ENCODE assay signal across 23 cellular contexts in the genomic region with DNA sequence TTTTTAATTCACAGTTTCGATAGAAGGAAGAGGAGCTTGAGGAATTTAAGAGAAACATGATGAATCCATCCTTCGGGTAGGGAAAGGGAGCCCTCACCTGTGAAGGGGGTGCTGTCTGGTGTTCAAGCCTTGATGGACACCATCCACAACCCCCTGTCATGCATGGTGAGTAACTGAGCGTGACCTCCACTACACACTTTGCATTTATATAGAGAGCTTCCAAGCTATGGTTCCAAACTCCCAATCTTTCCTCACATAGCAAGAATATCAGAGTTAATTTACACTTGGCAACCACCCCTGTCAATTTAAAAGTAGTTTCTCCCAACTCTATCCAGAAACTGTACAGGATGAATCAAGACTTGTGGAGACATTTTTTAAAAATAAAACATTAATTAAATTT. TPM values are rescaled to one million over a fixed set of nuclear protein-coding genes. Genes with fewer than 3 reads are reported as not detected.
DNase-seq lines count a peak whose midpoint lies in the region; ATAC-seq and TF ChIP-seq lines count a peak whose summit lies in the region.
"Had no signal": no experiment of that assay in that cellular context is flagged by ENCODE, and none has a peak within 500 bp of the region (broad histone marks: within the 10 kb centered on the region; RNA-seq: fewer than 3 reads in every experiment).

No MANE protein-coding gene starts in this region.

- H3K9ac ChIP-seq in PC-3 (ENCODE audit: low read length): peak overlapping the region; percentile 80
- peak overlapping the region; percentile 75 for H3K9ac ChIP-seq in skeletal muscle satellite cell (ENCODE audit: low read depth, low read length)

- no peaks in the 10 kb centered on the region for H3K79me2 ChIP-seq in PC-3 (ENCODE audit: low read length)

- H3K36me3 ChIP-seq in PC-3 (ENCODE audit: low read depth, low read length) (no peaks in the 10 kb centered on the region; the same call in 1 of the 2 replicates), skeletal muscle satellite cell (ENCODE audit: insufficient read depth, low read length) (no peaks in the 10 kb centered on the region)
- H3K36me3 ChIP-seq: neutrophil, vagina had no signal

- H3F3A ChIP-seq in PC-3 (ENCODE audit: low read length, unreplicated experiment): peaks cover 22% of the 10 kb centered on the region

- H3K4me1 ChIP-seq in PC-3 (ENCODE audit: insufficient read depth, low read length) (peaks cover 52% of the 10 kb centered on the region), skeletal muscle satellite cell (ENCODE audit: control insufficient read depth, insufficient read depth, low read length) (peaks cover 49% of the 10 kb centered on the region)
- H3K4me1 ChIP-seq: testis, vagina had no signal

- H3K9me2 ChIP-seq in PC-3 (replicated peaks; ENCODE audit: low read length): no peaks in the 10 kb centered on the region

- H3K4me2 ChIP-seq in PC-3 (ENCODE audit: low read length) (peak overlapping the region; percentile 80), skeletal muscle satellite cell (ENCODE audit: low read length) (peak overlapping the region; percentile 45)

- no TSS peak for BruUV-seq in PC-3 (replicated peaks; lab: Mats Ljungman, UMichigan)

- CTCF ChIA-PET in PC-3 (lab: Charles Lee): interaction anchor here (0.8 kb wide), 1 partner anchor 10 kb away, joined by 3 read pairs; no protein-coding TSS in a partner anchor

- peak overlapping the region; percentile 53 for H2AFZ ChIP-seq in PC-3 (ENCODE audit: low read length)

- POLR2A ChIA-PET in PC-3 (lab: Charles Lee; ENCODE audit: unreplicated experiment): interaction anchor here (0.7 to 0.9 kb wide), 2 partner anchors 678 to 1157 kb away, joined by 4 to 6 read pairs; no protein-coding TSS in a partner anchor

- DNase-seq in NCI-H748 (lab: John Stamatoyannopoulos, UW; ENCODE audit: unreplicated experiment) (peak; percentile 30), NCI-H748 treated with DMSO at 0.1 percent for 48 hours (lab: John Stamatoyannopoulos, UW) (no peak), PC-3 (no peak), left kidney (ENCODE audit: low read depth, low spot score) (peak; percentile 21), A172 (ENCODE audit: low spot score) (no peak), HuH-7.5 (ENCODE audit: low spot score) (no peak)
- DNase-seq: activated CD4-positive, alpha-beta memory T cell treated with anti-CD3 and anti-CD28 coated beads for 36 hours; activated CD8-positive, alpha-beta memory T cell treated with anti-CD3 and anti-CD28 coated beads, Interleukin-2, amount 50 U/mL, for 48 hours; CD8-positive, alpha-beta T cell; cortex of kidney; DMS 273 treated with DMSO at 0.1 percent for 48 hours; NCI-H2171 treated with DMSO at 0.1 percent for 48 hours; NCI-H510A treated with DMSO at 0.1 percent for 48 hours; stimulated activated naive CD8-positive, alpha-beta T cell treated with anti-CD3 and anti-CD28 coated beads, Interleukin-15, Interleukin-2, amounts not matched to agents 100 U/mL and 50 U/mL, for 24 hours; testis had no signal

- H3K27me3 ChIP-seq in PC-3 (ENCODE audit: low read length): no peaks in the 10 kb centered on the region
- H3K27me3 ChIP-seq in skeletal muscle satellite cell (ENCODE audit: control insufficient read depth, insufficient read depth, low read length): no peaks in the 10 kb centered on the region
- H3K27me3 ChIP-seq: testis, vagina had no signal

- H3K9me3 ChIP-seq in PC-3 (ENCODE audit: low read length): peaks cover 16% of the 10 kb centered on the region; the same call in 1 of the 2 replicates
- no peaks in the 10 kb centered on the region for H3K9me3 ChIP-seq in skeletal muscle satellite cell (replicated peaks; ENCODE audit: low read length)
- H3K9me3 ChIP-seq: neutrophil, testis, vagina had no signal

- intact Hi-C loops in PC-3 (cut with micrococcal nuclease): loop anchor here (1.0 to 2.0 kb wide), 4 partner anchors 30 to 253 kb away; no protein-coding TSS in a partner anchor

- H3K4me3 ChIP-seq in PC-3 (ENCODE audit: low read length) (peak overlapping the region; percentile 51; the same call in 1 of the 2 replicates), skeletal muscle satellite cell (ENCODE audit: low read length) (no peak overlapping the region)
- H3K4me3 ChIP-seq: testis, vagina had no signal

- no peak for TF ChIP-seq CTCF in PC-3 (conservative IDR thresholded peaks at IDR 0.05; ENCODE audit: low read depth, low read length)

- H3K27ac ChIP-seq in PC-3 (ENCODE audit: low read length): peak overlapping the region; percentile 97
- H3K27ac ChIP-seq: neutrophil, testis had no signal

- H4K20me1 ChIP-seq in PC-3 (ENCODE audit: low read length): no peaks in the 10 kb centered on the region

- ATAC-seq in PC-3: no peak
- ATAC-seq in GM18519 (IDR thresholded peaks at IDR 0.05; ENCODE audit: low FRiP score, unreplicated experiment): no peak
- ATAC-seq: activated CD4-positive, CD25-positive, alpha-beta regulatory T cell treated with anti-CD3 and anti-CD28 coated beads, Interleukin-2, amount 50 U/mL, for 24 hours; CD8-positive, alpha-beta T cell; esophagus mucosa; stimulated activated naive CD8-positive, alpha-beta T cell treated with anti-CD3 and anti-CD28 coated beads, Interleukin-15, Interleukin-2, amounts not matched to agents 100 U/mL and 50 U/mL, for 24 hours had no signal

RNA-seq across cellular contexts. Expression of a gene that starts 13.1 kb away (rescaled TPM):
- 2.5 and 3.1 TPM in 2 replicates for total RNA-seq in PC-3 (2014; rRNA removed)
- 93.0 and 119 TPM in 2 replicates for total RNA-seq in skeletal muscle satellite cell (2012; rRNA removed)
- not detected in 2 replicates for total RNA-seq in A172 (2014; rRNA removed; shearing (Covaris generic))
- total RNA-seq: activated CD4-positive, alpha-beta memory T cell treated with anti-CD3 and anti-CD28 coated beads for 36 hours; B cell; CD8-positive, alpha-beta T cell; SK-MEL-5 had no signal

Comparison
In these comparisons a context has a peak if more than half of its experiments do, and no peak if none do; other contexts are left out.
1. DNase-seq: peak in NCI-H748 (single experiment) and left kidney (single experiment); none in NCI-H748 treated with DMSO at 0.1 percent for 48 hours (single experiment), PC-3 (single experiment), A172 (single experiment) and HuH-7.5 (single experiment).